Comparison of ENCODE assay signal across 8 cellular contexts in genomic region chr4:6732441-6733357, GRCh38. TPM values are rescaled to one million over a fixed set of nuclear protein-coding genes. Genes with fewer than 3 reads are reported as not detected.
DNase-seq lines count a peak whose midpoint lies in the region; ATAC-seq and TF ChIP-seq lines count a peak whose summit lies in the region.

No MANE protein-coding gene starts in this region.

- H3K27me3 ChIP-seq in osteoblast (ENCODE audit: insufficient read depth, low read length), result no peaks in the 10 kb centered on the region

- no peak for ATAC-seq in HG03457 (IDR thresholded peaks at IDR 0.05; ENCODE audit: unreplicated experiment)
- ATAC-seq in GM21737 (IDR thresholded peaks at IDR 0.05; ENCODE audit: unreplicated experiment), result no peak

- no peaks in the 10 kb centered on the region for H3K36me3 ChIP-seq in osteoblast (ENCODE audit: insufficient read depth, low read length)

- DNase-seq in CD1c-positive myeloid dendritic cell (ENCODE audit: extremely low spot score), result peak; percentile 73
- DNase-seq in RPMI7951 (ENCODE audit: low read depth), result peak; percentile 89
- DNase-seq in fibroblast of peridontal ligament (ENCODE audit: extremely low read depth), result peak; percentile 87
- DNase-seq in osteoblast (ENCODE audit: insufficient read length, low spot score, missing footprints), result peak; percentile 98
- DNase-seq in NCI-H748 (lab: John Stamatoyannopoulos, UW; ENCODE audit: unreplicated experiment), result no peak
- DNase-seq in activated CD4-positive, alpha-beta T cell treated with anti-CD3 and anti-CD28 coated beads, Interleukin-2, amount 50 U/mL, for 1 hour, result no peak

- peaks cover 11% of the 10 kb centered on the region for H3K4me1 ChIP-seq in osteoblast (ENCODE audit: insufficient read depth, low read length)

- H3K27ac ChIP-seq in osteoblast (ENCODE audit: low read depth, low read length), result peak overlapping the region; percentile 71

- peak overlapping the region; percentile 37 for H3K4me2 ChIP-seq in osteoblast (ENCODE audit: insufficient read depth, low read length)

- no peaks in the 10 kb centered on the region for H3K79me2 ChIP-seq in osteoblast (ENCODE audit: insufficient read depth, low read length)

- no peaks in the 10 kb centered on the region for H3K9me3 ChIP-seq in osteoblast (ENCODE audit: low read depth, low read length)

- no peak overlapping the region for H3K4me3 ChIP-seq in osteoblast (ENCODE audit: insufficient read depth, low read length)

- no peak for TF ChIP-seq CTCF in osteoblast (IDR thresholded peaks at IDR 0.05; ENCODE audit: extremely low read depth, low read depth, low read length)

- peak overlapping the region; percentile 61 for H2AFZ ChIP-seq in osteoblast (ENCODE audit: low read length)

- H4K20me1 ChIP-seq in osteoblast (ENCODE audit: insufficient read depth, low read length), result no peaks in the 10 kb centered on the region

RNA-seq across cellular contexts. Expression of gene BLOC1S4, which starts 16.7 kb away (rescaled TPM):
- 11.5 and 21.2 TPM in 2 replicates for total RNA-seq in RPMI7951 (2014; rRNA removed; shearing (Covaris generic))
- total RNA-seq in osteoblast, result 10.0 and 10.9 TPM in 2 replicates

RNA-seq across cellular contexts. Expression of gene MRFAP1L1, which starts 23.0 kb away (rescaled TPM):
- 53.2 and 61.4 TPM in 2 replicates for total RNA-seq in RPMI7951 (2014; rRNA removed; shearing (Covaris generic))
- total RNA-seq in osteoblast, result 38.0 and 39.2 TPM in 2 replicates

RNA-seq across cellular contexts. Expression of gene S100P, which starts 39.0 kb away (rescaled TPM):
- total RNA-seq in RPMI7951 (2014; rRNA removed; shearing (Covaris generic)), result not detected in 2 replicates
- 0.29 and 0.36 TPM in 2 replicates for total RNA-seq in osteoblast

RNA-seq across cellular contexts. Expression of gene KIAA0232, which starts 49.8 kb away (rescaled TPM):
- total RNA-seq in RPMI7951 (2014; rRNA removed; shearing (Covaris generic)), result 14.1 and 17.4 TPM in 2 replicates
- 23.9 and 25.0 TPM in 2 replicates for total RNA-seq in osteoblast

Comparison
In these comparisons a context has a peak if more than half of its experiments do, and no peak if none do; other contexts are left out.
1. DNase-seq: peak in CD1c-positive myeloid dendritic cell (single experiment), RPMI7951 (single experiment), fibroblast of peridontal ligament (single experiment) and osteoblast (single experiment); none in NCI-H748 (single experiment) and activated CD4-positive, alpha-beta T cell treated with anti-CD3 and anti-CD28 coated beads, Interleukin-2, amount 50 U/mL, for 1 hour (single experiment).